Comparison of ENCODE assay signal across 16 cellular contexts in the genomic region with DNA sequence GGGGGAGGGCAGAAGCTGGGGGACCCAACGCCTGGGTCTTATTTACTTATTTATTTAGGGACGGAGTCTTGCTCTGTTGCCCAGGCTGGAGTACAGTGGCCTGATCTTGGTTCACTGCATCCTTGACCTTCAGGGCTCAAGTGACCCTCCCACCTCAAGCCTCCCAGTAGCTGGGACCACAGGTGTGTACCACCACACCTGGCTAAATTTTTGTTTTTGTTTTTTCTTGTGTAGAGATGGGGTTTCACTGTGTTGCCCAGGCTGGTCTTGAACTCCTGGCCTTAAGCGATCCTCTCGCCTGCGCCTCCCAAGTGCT. TPM values are rescaled to one million over a fixed set of nuclear protein-coding genes. Genes with fewer than 3 reads are reported as not detected.
DNase-seq lines count a peak whose midpoint lies in the region; ATAC-seq, FAIRE-seq and TF ChIP-seq lines count a peak whose summit lies in the region.
"Had no signal": no experiment of that assay in that cellular context is flagged by ENCODE, and none has a peak within 500 bp of the region (broad histone marks: within the 10 kb centered on the region; RNA-seq: fewer than 3 reads in every experiment).

No MANE protein-coding gene starts in this region.

- no peak overlapping the region for H2BK12ac ChIP-seq in neuronal stem cell (ENCODE audit: low read length)

- intact Hi-C loops in HepG2 (cut with micrococcal nuclease; ENCODE audit: unreplicated experiment): no loop called here
- intact Hi-C loops in right lobe of liver (cut with DNase I): no loop called here

- H2AFZ ChIP-seq in HepG2 (ENCODE audit: low read length): no peak overlapping the region
- no peak overlapping the region for H2AFZ ChIP-seq in neuronal stem cell (ENCODE audit: low read length)

- peak overlapping the region; percentile 79 for H2AK5ac ChIP-seq in neuronal stem cell (ENCODE audit: low read depth, low read length)

- no TSS peak for BruUV-seq in HepG2 (replicated peaks; lab: Mats Ljungman, UMichigan)

- H3K79me1 ChIP-seq in neuronal stem cell (ENCODE audit: low read depth, low read length): no peaks in the 10 kb centered on the region

- FAIRE-seq in HepG2 (lab: Jason Lieb, UNC): no peak
- FAIRE-seq: A549 had no signal

- H3K4me3 Mint-ChIP-seq in effector memory CD8-positive, alpha-beta T cell: peak overlapping the region; percentile 13 to 18
- H3K4me3 Mint-ChIP-seq: CD4-positive, CD25-positive, alpha-beta regulatory T cell had no signal

- H3K4ac ChIP-seq in neuronal stem cell (ENCODE audit: low read length): no peak overlapping the region

- H2BK15ac ChIP-seq in neuronal stem cell (ENCODE audit: low read length): no peak overlapping the region

- H3K4me3 ChIP-seq in HepG2 (replicated peaks in 1 of 3; ENCODE audit: insufficient read depth in 1 of 3, low read depth in 2 of 3, low read length in 3 of 3) (peak overlapping the region; percentile 74 to 87 (median 84)), right lobe of liver (no peak overlapping the region), HEK293 (ENCODE audit: low read depth, low read length) (no peak overlapping the region), neuronal stem cell (ENCODE audit: low read length in 2 of 2) (no peak overlapping the region)
- H3K4me3 ChIP-seq: A549 had no signal

- 100% methylated on average over 3 of the region's 5 CpGs for WGBS in HepG2 (ENCODE audit: low lambda C conversion rate)
- WGBS in right lobe of liver (ENCODE audit: insufficient coverage, low coverage, low lambda C conversion rate, missing lambda C conversion rate): 100% methylated on average over 1 of the region's 5 CpGs
- no CpG with 5 or more reads among the region's 5 CpGs for WGBS in neuronal stem cell (ENCODE audit: extremely low coverage in 2 of 2, insufficient read length in 2 of 2, insufficient replicate concordance in 1 of 2), 2 donors

- CTCF ChIA-PET in HepG2 (lab: Yijun Ruan, JAX; ENCODE audit: low intra/inter-chr PET ratio, low total read pairs) (no interaction called here), HEK293 (lab: Yijun Ruan, JAX) (interaction anchor here (3.2 kb wide), 1 partner anchor 10 kb away, joined by 17 read pairs; no protein-coding TSS in a partner anchor)

- H3K27me3 Mint-ChIP-seq in effector memory CD8-positive, alpha-beta T cell: peaks cover 29 to 51% of the 10 kb centered on the region in 2 donors

- peaks cover 0 to 10% of the 10 kb centered on the region in 2 donors for H3K4me1 Mint-ChIP-seq in effector memory CD8-positive, alpha-beta T cell (ENCODE audit: low read depth in 2 of 2)

- H3K18ac ChIP-seq in neuronal stem cell (ENCODE audit: low read length): no peak overlapping the region

- POLR2A ChIA-PET in HepG2 (lab: Yijun Ruan, JAX): interaction anchor here (0.9 to 11.6 kb wide), 10 partner anchors 10 to 773 kb away, joined by 3 to 202 read pairs (median 10); a partner anchor contains a TSS
- POLR2A ChIA-PET in HEK293 (lab: Yijun Ruan, JAX): interaction anchor here (0.6 to 1.5 kb wide), 2 partner anchors 15 to 51 kb away, joined by 5 to 6 read pairs; a partner anchor contains a TSS

- H3K14ac ChIP-seq in neuronal stem cell (ENCODE audit: low read length): no peak overlapping the region

- H3K27ac Mint-ChIP-seq in effector memory CD8-positive, alpha-beta T cell: no peak overlapping the region
- H3K27ac Mint-ChIP-seq: CD4-positive, CD25-positive, alpha-beta regulatory T cell had no signal

- H4K91ac ChIP-seq in neuronal stem cell (ENCODE audit: low read depth, low read length, poor library complexity): no peak overlapping the region

- peaks cover 43% of the 10 kb centered on the region for H3K4me1 ChIP-seq in HepG2 (ENCODE audit: insufficient read depth, low read length)
- peaks cover 0 to 11% (median 0%) of the 10 kb centered on the region in 4 donors for H3K4me1 ChIP-seq in right lobe of liver
- no peaks in the 10 kb centered on the region for H3K4me1 ChIP-seq in HEK293 (ENCODE audit: control insufficient read depth, insufficient read depth, low read length)
- H3K4me1 ChIP-seq in neuronal stem cell (ENCODE audit: control insufficient read depth in 2 of 2, insufficient read depth in 1 of 2, low read depth in 1 of 2, low read length in 2 of 2): peaks cover 3 to 15% of the 10 kb centered on the region in 2 donors

- no peak overlapping the region for H3K23ac ChIP-seq in neuronal stem cell (ENCODE audit: low read depth, low read length, poor library complexity)

- peak overlapping the region; percentile 99 for H3K27ac ChIP-seq in HepG2 (ENCODE audit: extremely low read length, insufficient read depth, low read length)
- H3K27ac ChIP-seq in right lobe of liver: no peak overlapping the region
- no peak overlapping the region for H3K27ac ChIP-seq in HEK293 (ENCODE audit: extremely low read depth, low read depth, low read length)
- no peak overlapping the region for H3K27ac ChIP-seq in neuronal stem cell (replicated peaks; ENCODE audit: low read length)
- H3K27ac ChIP-seq: A549 had no signal

- H2BK5ac ChIP-seq in neuronal stem cell (ENCODE audit: low read length): no peak overlapping the region

- no peak for TF ChIP-seq POLR2A in HepG2 (IDR thresholded peaks at IDR 0.05; ENCODE audit: insufficient read depth in 1 of 2, low read depth in 2 of 2, low read length in 2 of 2)
- TF ChIP-seq POLR2A in right lobe of liver (IDR thresholded peaks at IDR 0.05): no peak

- DNase-seq in HepG2 (ENCODE audit: low spot score) (no peak), right lobe of liver (no peak), neuronal stem cell (ENCODE audit: low spot score) (no peak), LoVo (ENCODE audit: low spot score) (no peak), T-helper 9 cell (no peak)
- DNase-seq in effector memory CD8-positive, alpha-beta T cell: no peak
- DNase-seq: CD4-positive, CD25-positive, alpha-beta regulatory T cell; KG1 had no signal

- H3K27me3 ChIP-seq in HepG2 (ENCODE audit: control insufficient read depth in 1 of 2, insufficient read depth in 2 of 2, low read length in 2 of 2): no peaks in the 10 kb centered on the region; a peak in 1 of 5 replicates
- H3K27me3 ChIP-seq in right lobe of liver: no peaks in the 10 kb centered on the region
- peaks cover 9 to 36% (median 31%) of the 10 kb centered on the region in 3 experiments for H3K27me3 ChIP-seq in neuronal stem cell (ENCODE audit: control insufficient read depth in 3 of 3, insufficient read depth in 3 of 3, low read depth in 1 of 3, low read length in 3 of 3)

- in situ Hi-C loops in HepG2 (cut with HindIII; ENCODE audit: extremely low pct_ligation_motif_present, low pct_unique_long_range_greater_than_20kb): no loop called here

- H4K8ac ChIP-seq in neuronal stem cell (ENCODE audit: low read depth, low read length): no peak overlapping the region

- no peak for TF ChIP-seq CTCF in HepG2 (CRISPR knock-in tag; IDR thresholded peaks at IDR 0.05)
- TF ChIP-seq CTCF in right lobe of liver (IDR thresholded peaks at IDR 0.05): no peak
- TF ChIP-seq CTCF in HEK293 (tag by site-specific recombination; IDR thresholded peaks at IDR 0.05): no peak

- peaks cover 12% of the 10 kb centered on the region for H3K79me2 ChIP-seq in HepG2 (ENCODE audit: insufficient read depth, low read length)

- no peaks in the 10 kb centered on the region for H3K9me3 Mint-ChIP-seq in effector memory CD8-positive, alpha-beta T cell
- H3K9me3 Mint-ChIP-seq: IgD-negative memory B cell had no signal

- H3K4me2 ChIP-seq in HepG2 (ENCODE audit: low read depth, low read length) (peak overlapping the region; percentile 91), neuronal stem cell (ENCODE audit: insufficient read depth, low read length, poor library complexity, severe bottlenecking) (no peak overlapping the region)
- H3K4me2 ChIP-seq: A549 had no signal

- H3K36me3 ChIP-seq in HepG2 (replicated peaks in 1 of 2; ENCODE audit: control insufficient read depth in 1 of 2, insufficient read depth in 2 of 2, low read length in 2 of 2) (peaks cover 5 to 8% of the 10 kb centered on the region in 2 experiments; a peak in 3 of 5 replicates), right lobe of liver (peaks cover 0 to 11% (median 0%) of the 10 kb centered on the region in 4 donors), HEK293 (ENCODE audit: control insufficient read depth in 2 of 2, insufficient read depth in 1 of 2, low read length in 2 of 2) (peaks cover 0 to 2% of the 10 kb centered on the region in 2 experiments; a peak in 1 of 3 replicates), neuronal stem cell (replicated peaks in 1 of 2; ENCODE audit: control insufficient read depth in 2 of 2, insufficient read depth in 2 of 2, low read length in 2 of 2) (peaks cover 0 to 3% of the 10 kb centered on the region in 2 donors)

- no peak for ATAC-seq in HepG2
- ATAC-seq in right lobe of liver: no peak
- no peak for ATAC-seq in effector memory CD8-positive, alpha-beta T cell (replicated peaks)
- no peak for ATAC-seq in GM18909 (IDR thresholded peaks at IDR 0.05; ENCODE audit: poor library complexity, unreplicated experiment)
- ATAC-seq: A549, HCT116 had no signal

- TF ChIP-seq EP300 in HepG2 (IDR thresholded peaks at IDR 0.05; ENCODE audit: low read depth in 2 of 2, low read length in 2 of 2) (no peak), HepG2 (CRISPR knock-in tag; IDR thresholded peaks at IDR 0.05; ENCODE audit: borderline replicate concordance) (no peak)

- peaks cover 3% of the 10 kb centered on the region; the same call in 1 of the 2 replicates for H4K20me1 ChIP-seq in HepG2 (ENCODE audit: insufficient read depth, low read length)

- TF ChIP-seq RAD21 in HepG2 (CRISPR knock-in tag; IDR thresholded peaks at IDR 0.05): no peak

- no peaks in the 10 kb centered on the region for H3K9me3 ChIP-seq in HepG2 (ENCODE audit: low read length)
- no peaks in the 10 kb centered on the region for H3K9me3 ChIP-seq in right lobe of liver
- no peaks in the 10 kb centered on the region for H3K9me3 ChIP-seq in HEK293 (ENCODE audit: control insufficient read depth, insufficient read depth, low read depth, low read length)
- no peaks in the 10 kb centered on the region for H3K9me3 ChIP-seq in neuronal stem cell (replicated peaks in 1 of 2; ENCODE audit: control insufficient read depth in 2 of 2, insufficient read depth in 1 of 2, low read depth in 1 of 2, low read length in 2 of 2)
- H3K9me3 ChIP-seq: A549 had no signal

- no peaks in the 10 kb centered on the region for H3K36me3 Mint-ChIP-seq in effector memory CD8-positive, alpha-beta T cell (ENCODE audit: insufficient read depth)
- H3K36me3 Mint-ChIP-seq: CD4-positive, CD25-positive, alpha-beta regulatory T cell had no signal

- no peak overlapping the region for H2BK120ac ChIP-seq in neuronal stem cell (ENCODE audit: low read depth, low read length)

- H3K9ac ChIP-seq in HepG2 (ENCODE audit: insufficient read depth, low read depth, low read length) (peak overlapping the region; percentile 89), neuronal stem cell (ENCODE audit: low read depth, low read length, poor library complexity) (no peak overlapping the region)

RNA-seq across cellular contexts. Expression of a gene that starts 1.7 kb away (rescaled TPM):
- total RNA-seq in HepG2 (2016; rRNA removed; fragmentation: Illumina TruSeq; extraction: Trizol): 5.5 and 22.5 TPM in 2 replicates
- total RNA-seq in HepG2 (2016; cell fraction: cytosol; rRNA removed; fragmentation: Illumina TruSeq; extraction: Trizol; ENCODE audit: low read depth): 4.9 TPM in 2 replicates
- 5.7 and 22.7 TPM in 2 replicates for total RNA-seq in HepG2 (2016; cell fraction: insoluble cytoplasmic fraction; rRNA removed; fragmentation: Illumina TruSeq; extraction: Trizol)
- total RNA-seq in HepG2 (2016; cell fraction: membrane; rRNA removed; fragmentation: Illumina TruSeq; extraction: Trizol): 4.8 and 5.0 TPM in 2 replicates
- total RNA-seq in HepG2 (2016; cell fraction: nucleus; rRNA removed; fragmentation: Illumina TruSeq; extraction: Trizol): 38.2 and 46.4 TPM in 2 replicates
- 30.5 and 39.2 TPM in 2 replicates for polyA plus RNA-seq in HepG2 (2011; rRNA removed)
- 16.6 and 17.2 TPM in 2 replicates for polyA plus RNA-seq in HepG2 (2011; cell fraction: cytosol; rRNA removed)
- 82.9 and 84.5 TPM in 2 replicates for polyA plus RNA-seq in HepG2 (2011; cell fraction: nucleus; rRNA removed)
- polyA plus RNA-seq in HepG2 (2012): 17.1 and 24.2 TPM in 2 replicates
- polyA plus RNA-seq in HepG2 (2016; cell fraction: cytosol; fragmentation: Illumina TruSeq; extraction: Trizol; ENCODE audit: low read depth): 1.8 and 2.5 TPM in 2 replicates
- polyA plus RNA-seq in HepG2 (2016; cell fraction: insoluble cytoplasmic fraction; fragmentation: Illumina TruSeq; extraction: Trizol; ENCODE audit: low read depth): 5.6 and 6.9 TPM in 2 replicates
- 2.9 and 3.0 TPM in 2 replicates for polyA plus RNA-seq in HepG2 (2016; cell fraction: membrane; fragmentation: Illumina TruSeq; extraction: Trizol; ENCODE audit: low read depth)
- 38.7 and 42.5 TPM in 2 replicates for polyA plus RNA-seq in HepG2 (2016; cell fraction: nucleus; fragmentation: Illumina TruSeq; extraction: Trizol; ENCODE audit: insufficient read depth, low read depth)
- polyA minus RNA-seq in HepG2 (2011; rRNA and poly(A)+ RNA removed; ENCODE audit: low replicate concordance): 121 TPM in 1 of 2 replicates, not detected in the other
- polyA minus RNA-seq in HepG2 (2011; cell fraction: cytosol; rRNA and poly(A)+ RNA removed): 14.9 and 15.6 TPM in 2 replicates
- 233 and 284 TPM in 2 replicates for polyA minus RNA-seq in HepG2 (2011; cell fraction: nucleus; rRNA and poly(A)+ RNA removed)
- 10 to 100 TPM in 5 of 6 experiments, 1 to 10 TPM in 1; 8.4 to 28.6 (median 15.7) TPM for total RNA-seq in right lobe of liver
- not detected for polyA plus RNA-seq in neuronal stem cell (2013, experiment 1 of 2)
- not detected for polyA plus RNA-seq in neuronal stem cell (2013, experiment 2 of 2)
- total RNA-seq: CD4-positive, CD25-positive, alpha-beta regulatory T cell; H4 had no signal
- polyA plus RNA-seq: AG04450; BJ; CD4-positive, CD25-positive, alpha-beta regulatory T cell; IgD-negative memory B cell had no signal

RNA-seq across cellular contexts. Expression of a gene that starts 14.8 kb away (rescaled TPM):
- total RNA-seq in HepG2 (2016; rRNA removed; fragmentation: Illumina TruSeq; extraction: Trizol) (22.2 and 67.4 TPM in 2 replicates), right lobe of liver (10 to 100 TPM; 41.7 to 57.5 (median 54.3) TPM)
- total RNA-seq in HepG2 (2016; cell fraction: cytosol; rRNA removed; fragmentation: Illumina TruSeq; extraction: Trizol; ENCODE audit: low read depth): 23.9 and 25.4 TPM in 2 replicates
- 20.2 and 72.6 TPM in 2 replicates for total RNA-seq in HepG2 (2016; cell fraction: insoluble cytoplasmic fraction; rRNA removed; fragmentation: Illumina TruSeq; extraction: Trizol)
- 24.4 and 25.4 TPM in 2 replicates for total RNA-seq in HepG2 (2016; cell fraction: membrane; rRNA removed; fragmentation: Illumina TruSeq; extraction: Trizol)
- total RNA-seq in HepG2 (2016; cell fraction: nucleus; rRNA removed; fragmentation: Illumina TruSeq; extraction: Trizol): 63.9 and 86.6 TPM in 2 replicates
- 65.8 and 69.0 TPM in 2 replicates for polyA plus RNA-seq in HepG2 (2011; rRNA removed)
- polyA plus RNA-seq in HepG2 (2011; cell fraction: cytosol; rRNA removed): 46.3 and 69.3 TPM in 2 replicates
- 162 and 195 TPM in 2 replicates for polyA plus RNA-seq in HepG2 (2011; cell fraction: nucleus; rRNA removed)
- 53.0 and 94.8 TPM in 2 replicates for polyA plus RNA-seq in HepG2 (2012)
- 12.2 and 13.8 TPM in 2 replicates for polyA plus RNA-seq in HepG2 (2016; cell fraction: cytosol; fragmentation: Illumina TruSeq; extraction: Trizol; ENCODE audit: low read depth)
- 27.9 and 38.5 TPM in 2 replicates for polyA plus RNA-seq in HepG2 (2016; cell fraction: insoluble cytoplasmic fraction; fragmentation: Illumina TruSeq; extraction: Trizol; ENCODE audit: low read depth)
- polyA plus RNA-seq in HepG2 (2016; cell fraction: membrane; fragmentation: Illumina TruSeq; extraction: Trizol; ENCODE audit: low read depth): 21.2 and 23.4 TPM in 2 replicates
- polyA plus RNA-seq in HepG2 (2016; cell fraction: nucleus; fragmentation: Illumina TruSeq; extraction: Trizol; ENCODE audit: insufficient read depth, low read depth): 217 and 227 TPM in 2 replicates
- 44.4 and 96.8 TPM in 2 replicates for polyA minus RNA-seq in HepG2 (2011; rRNA and poly(A)+ RNA removed; ENCODE audit: low replicate concordance)
- 55.0 and 69.8 TPM in 2 replicates for polyA minus RNA-seq in HepG2 (2011; cell fraction: cytosol; rRNA and poly(A)+ RNA removed)
- 37.7 and 50.2 TPM in 2 replicates for polyA minus RNA-seq in HepG2 (2011; cell fraction: nucleus; rRNA and poly(A)+ RNA removed)
- polyA plus RNA-seq in neuronal stem cell (2013, experiment 1 of 2): 35.2 TPM
- 35.0 TPM for polyA plus RNA-seq in neuronal stem cell (2013, experiment 2 of 2)

RNA-seq across cellular contexts. Expression of a gene that starts 15.4 kb away (rescaled TPM):
- total RNA-seq in HepG2 (2016; rRNA removed; fragmentation: Illumina TruSeq; extraction: Trizol) (64.5 and 66.5 TPM in 2 replicates), right lobe of liver (100 to 1,000 TPM in 4 of 6 experiments, 10 to 100 TPM in 2; 68.3 to 159 (median 111) TPM)
- 64.0 and 69.5 TPM in 2 replicates for total RNA-seq in HepG2 (2016; cell fraction: cytosol; rRNA removed; fragmentation: Illumina TruSeq; extraction: Trizol; ENCODE audit: low read depth)
- total RNA-seq in HepG2 (2016; cell fraction: insoluble cytoplasmic fraction; rRNA removed; fragmentation: Illumina TruSeq; extraction: Trizol): 68.4 and 76.1 TPM in 2 replicates
- total RNA-seq in HepG2 (2016; cell fraction: membrane; rRNA removed; fragmentation: Illumina TruSeq; extraction: Trizol): 53.8 and 60.2 TPM in 2 replicates
- 26.8 and 31.3 TPM in 2 replicates for total RNA-seq in HepG2 (2016; cell fraction: nucleus; rRNA removed; fragmentation: Illumina TruSeq; extraction: Trizol)
- 32.5 and 36.8 TPM in 2 replicates for polyA plus RNA-seq in HepG2 (2011; rRNA removed)
- 42.7 and 52.4 TPM in 2 replicates for polyA plus RNA-seq in HepG2 (2011; cell fraction: cytosol; rRNA removed)
- 23.5 and 25.9 TPM in 2 replicates for polyA plus RNA-seq in HepG2 (2011; cell fraction: nucleus; rRNA removed)
- polyA plus RNA-seq in HepG2 (2012): 41.6 and 44.7 TPM in 2 replicates
- 71.9 and 73.7 TPM in 2 replicates for polyA plus RNA-seq in HepG2 (2016; cell fraction: cytosol; fragmentation: Illumina TruSeq; extraction: Trizol; ENCODE audit: low read depth)
- 68.8 and 69.1 TPM in 2 replicates for polyA plus RNA-seq in HepG2 (2016; cell fraction: insoluble cytoplasmic fraction; fragmentation: Illumina TruSeq; extraction: Trizol; ENCODE audit: low read depth)
- 47.5 and 51.9 TPM in 2 replicates for polyA plus RNA-seq in HepG2 (2016; cell fraction: membrane; fragmentation: Illumina TruSeq; extraction: Trizol; ENCODE audit: low read depth)
- polyA plus RNA-seq in HepG2 (2016; cell fraction: nucleus; fragmentation: Illumina TruSeq; extraction: Trizol; ENCODE audit: insufficient read depth, low read depth): 57.2 and 62.8 TPM in 2 replicates
- 23.4 and 35.9 TPM in 2 replicates for polyA minus RNA-seq in HepG2 (2011; rRNA and poly(A)+ RNA removed; ENCODE audit: low replicate concordance)
- polyA minus RNA-seq in HepG2 (2011; cell fraction: cytosol; rRNA and poly(A)+ RNA removed): 21.7 and 22.1 TPM in 2 replicates
- polyA minus RNA-seq in HepG2 (2011; cell fraction: nucleus; rRNA and poly(A)+ RNA removed): 5.4 and 6.3 TPM in 2 replicates
- 54.4 TPM for polyA plus RNA-seq in neuronal stem cell (2013, experiment 1 of 2)
- 55.8 TPM for polyA plus RNA-seq in neuronal stem cell (2013, experiment 2 of 2)

RNA-seq across cellular contexts. Expression of a gene that starts 22.5 kb away (rescaled TPM):
- total RNA-seq in HepG2 (2016; rRNA removed; fragmentation: Illumina TruSeq; extraction: Trizol): not detected in 2 replicates
- total RNA-seq in HepG2 (2016; cell fraction: cytosol; rRNA removed; fragmentation: Illumina TruSeq; extraction: Trizol; ENCODE audit: low read depth): not detected in 2 replicates
- total RNA-seq in HepG2 (2016; cell fraction: insoluble cytoplasmic fraction; rRNA removed; fragmentation: Illumina TruSeq; extraction: Trizol): not detected in 2 replicates
- total RNA-seq in HepG2 (2016; cell fraction: membrane; rRNA removed; fragmentation: Illumina TruSeq; extraction: Trizol): not detected in 2 replicates
- not detected in 2 replicates for total RNA-seq in HepG2 (2016; cell fraction: nucleus; rRNA removed; fragmentation: Illumina TruSeq; extraction: Trizol)
- polyA plus RNA-seq in HepG2 (2011; rRNA removed): 0.04 TPM in 1 of 2 replicates, not detected in the other
- 0.04 and 0.05 TPM in 2 replicates for polyA plus RNA-seq in HepG2 (2011; cell fraction: cytosol; rRNA removed)
- 0.24 and 0.34 TPM in 2 replicates for polyA plus RNA-seq in HepG2 (2011; cell fraction: nucleus; rRNA removed)
- polyA plus RNA-seq in HepG2 (2012): 0.12 TPM in 1 of 2 replicates, not detected in the other
- not detected in 2 replicates for polyA plus RNA-seq in HepG2 (2016; cell fraction: cytosol; fragmentation: Illumina TruSeq; extraction: Trizol; ENCODE audit: low read depth)
- not detected in 2 replicates for polyA plus RNA-seq in HepG2 (2016; cell fraction: insoluble cytoplasmic fraction; fragmentation: Illumina TruSeq; extraction: Trizol; ENCODE audit: low read depth)
- not detected in 2 replicates for polyA plus RNA-seq in HepG2 (2016; cell fraction: membrane; fragmentation: Illumina TruSeq; extraction: Trizol; ENCODE audit: low read depth)
- polyA plus RNA-seq in HepG2 (2016; cell fraction: nucleus; fragmentation: Illumina TruSeq; extraction: Trizol; ENCODE audit: insufficient read depth, low read depth): not detected in 2 replicates
- not detected in 2 replicates for polyA minus RNA-seq in HepG2 (2011; rRNA and poly(A)+ RNA removed; ENCODE audit: low replicate concordance)
- polyA minus RNA-seq in HepG2 (2011; cell fraction: cytosol; rRNA and poly(A)+ RNA removed): not detected in 2 replicates
- polyA minus RNA-seq in HepG2 (2011; cell fraction: nucleus; rRNA and poly(A)+ RNA removed): not detected in 2 replicates
- not detected for total RNA-seq in right lobe of liver
- 1.4 TPM for polyA plus RNA-seq in neuronal stem cell (2013, experiment 1 of 2)
- polyA plus RNA-seq in neuronal stem cell (2013, experiment 2 of 2): 1.6 TPM
- total RNA-seq: CD4-positive, CD25-positive, alpha-beta regulatory T cell; H4 had no signal
- polyA plus RNA-seq: CD4-positive, CD25-positive, alpha-beta regulatory T cell; IgD-negative memory B cell had no signal

RNA-seq across cellular contexts. Expression of a gene that starts 35.0 kb away (rescaled TPM):
- 2.2 and 7.1 TPM in 2 replicates for total RNA-seq in HepG2 (2016; rRNA removed; fragmentation: Illumina TruSeq; extraction: Trizol)
- total RNA-seq in HepG2 (2016; cell fraction: cytosol; rRNA removed; fragmentation: Illumina TruSeq; extraction: Trizol; ENCODE audit: low read depth): 1.6 and 1.9 TPM in 2 replicates
- 1.7 and 7.0 TPM in 2 replicates for total RNA-seq in HepG2 (2016; cell fraction: insoluble cytoplasmic fraction; rRNA removed; fragmentation: Illumina TruSeq; extraction: Trizol)
- 2.3 and 3.3 TPM in 2 replicates for total RNA-seq in HepG2 (2016; cell fraction: membrane; rRNA removed; fragmentation: Illumina TruSeq; extraction: Trizol)
- 8.2 and 12.3 TPM in 2 replicates for total RNA-seq in HepG2 (2016; cell fraction: nucleus; rRNA removed; fragmentation: Illumina TruSeq; extraction: Trizol)
- 17.8 and 20.6 TPM in 2 replicates for polyA plus RNA-seq in HepG2 (2011; rRNA removed)
- polyA plus RNA-seq in HepG2 (2011; cell fraction: cytosol; rRNA removed): 5.9 and 8.1 TPM in 2 replicates
- polyA plus RNA-seq in HepG2 (2011; cell fraction: nucleus; rRNA removed): 79.5 and 89.0 TPM in 2 replicates
- 7.2 and 11.3 TPM in 2 replicates for polyA plus RNA-seq in HepG2 (2012)
- polyA plus RNA-seq in HepG2 (2016; cell fraction: cytosol; fragmentation: Illumina TruSeq; extraction: Trizol; ENCODE audit: low read depth): 1.8 and 1.9 TPM in 2 replicates
- polyA plus RNA-seq in HepG2 (2016; cell fraction: insoluble cytoplasmic fraction; fragmentation: Illumina TruSeq; extraction: Trizol; ENCODE audit: low read depth): 2.5 and 3.3 TPM in 2 replicates
- polyA plus RNA-seq in HepG2 (2016; cell fraction: membrane; fragmentation: Illumina TruSeq; extraction: Trizol; ENCODE audit: low read depth): 2.7 and 4.4 TPM in 2 replicates
- polyA plus RNA-seq in HepG2 (2016; cell fraction: nucleus; fragmentation: Illumina TruSeq; extraction: Trizol; ENCODE audit: insufficient read depth, low read depth): 36.5 and 40.0 TPM in 2 replicates
- 15.5 and 16.2 TPM in 2 replicates for polyA minus RNA-seq in HepG2 (2011; rRNA and poly(A)+ RNA removed; ENCODE audit: low replicate concordance)
- 2.0 and 3.3 TPM in 2 replicates for polyA minus RNA-seq in HepG2 (2011; cell fraction: cytosol; rRNA and poly(A)+ RNA removed)
- polyA minus RNA-seq in HepG2 (2011; cell fraction: nucleus; rRNA and poly(A)+ RNA removed): 18.2 TPM in 2 replicates
- 10 to 100 TPM in 2 of 6 experiments, 1 to 10 TPM in 4; 5.9 to 10.8 (median 9.2) TPM for total RNA-seq in right lobe of liver
- 4.9 TPM for polyA plus RNA-seq in neuronal stem cell (2013, experiment 1 of 2)
- polyA plus RNA-seq in neuronal stem cell (2013, experiment 2 of 2): 5.0 TPM

Comparison
In these comparisons a context has a peak if more than half of its experiments do, and no peak if none do; other contexts are left out.
1. H3K4me3 ChIP-seq: peak in HepG2 (3 of 3); none in right lobe of liver (0 of 3), HEK293 (single experiment) and neuronal stem cell (0 of 2).